Comparison of ENCODE assay signal across 12 cellular contexts in genomic region chr1:95916616-95917015, GRCh38.
DNase-seq lines count a peak whose midpoint lies in the region; ATAC-seq, FAIRE-seq and TF ChIP-seq lines count a peak whose summit lies in the region.
"Had no signal": no experiment of that assay in that cellular context is flagged by ENCODE, and none has a peak within 500 bp of the region (broad histone marks: within the 10 kb centered on the region; RNA-seq: fewer than 3 reads in every experiment).

No MANE protein-coding gene starts in this region.

- H3K4me1 ChIP-seq in H9 (ENCODE audit: insufficient read depth, low read length) (no peaks in the 10 kb centered on the region), H1 (replicated peaks in 1 of 4; ENCODE audit: control insufficient read depth in 3 of 4, insufficient read depth in 4 of 4, low read length in 3 of 4) (no peaks in the 10 kb centered on the region), neural progenitor cell (no peaks in the 10 kb centered on the region)

- H4K5ac ChIP-seq in H9 (ENCODE audit: insufficient read length, low read depth, low read length), result no peak overlapping the region
- no peak overlapping the region for H4K5ac ChIP-seq in H1 (ENCODE audit: insufficient read length, low read depth, low read length)

- ATAC-seq in GM21447 (IDR thresholded peaks at IDR 0.05; ENCODE audit: unreplicated experiment) (no peak), GM21619 (IDR thresholded peaks at IDR 0.05; ENCODE audit: unreplicated experiment) (no peak)
- ATAC-seq: mucosa of descending colon had no signal

- peak; percentile 90 to 93 for TF ChIP-seq RAD21 in H1 (IDR thresholded peaks at IDR 0.05 in 1 of 2, conservative IDR thresholded peaks at IDR 0.05 in 1 of 2; ENCODE audit: low read depth in 2 of 2, low read length in 2 of 2)

- no peak overlapping the region for H3K4me2 ChIP-seq in H9 (ENCODE audit: insufficient read depth, insufficient read length, low read length)
- H3K4me2 ChIP-seq in H1 (ENCODE audit: insufficient read depth in 1 of 2, low read depth in 2 of 2, low read length in 2 of 2), result no peak overlapping the region
- no peak overlapping the region for H3K4me2 ChIP-seq in neural progenitor cell

- H3K14ac ChIP-seq in H9 (ENCODE audit: insufficient read depth, low read length) (no peak overlapping the region), H1 (ENCODE audit: insufficient read length) (no peak overlapping the region)

- H2BK120ac ChIP-seq in H9 (ENCODE audit: low read depth, low read length, poor library complexity, severe bottlenecking) (no peak overlapping the region), H1 (replicated peaks; ENCODE audit: low read depth, low read length) (no peak overlapping the region)

- H2BK15ac ChIP-seq in H9 (ENCODE audit: low read depth, low read length) (no peak overlapping the region), H1 (ENCODE audit: low read length) (no peak overlapping the region)

- H3K4me3 Mint-ChIP-seq in H9 (no peak overlapping the region), neural progenitor cell (no peak overlapping the region)
- H3K4me3 Mint-ChIP-seq: activated B cell treated with CpG ODN at 0.5 μM for 24 hours had no signal

- H3K56ac ChIP-seq in H9 (ENCODE audit: insufficient read length, low read depth, low read length) (no peak overlapping the region), H1 (replicated peaks; ENCODE audit: insufficient read length, low read depth, low read length) (no peak overlapping the region)

- no CpG with 5 or more reads among the region's 1 CpG for WGBS in H9 (ENCODE audit: extremely low coverage, insufficient read length, low lambda C conversion rate)
- WGBS in H1 (ENCODE audit: extremely low coverage in 1 of 2, insufficient coverage in 1 of 2, insufficient read length in 1 of 2, insufficient replicate concordance in 2 of 2, low coverage in 1 of 2, low lambda C conversion rate in 2 of 2, missing lambda C conversion rate in 1 of 2), 2 experiments, result 30% methylated on average over 1 of the region's 1 CpG; no CpG with 5 or more reads in 1 of the 2 experiments

- H2BK5ac ChIP-seq in H9 (ENCODE audit: insufficient read length, low read length) (no peak overlapping the region), H1 (ENCODE audit: low read depth, low read length) (no peak overlapping the region)

- H3K36me3 Mint-ChIP-seq in H9 (ENCODE audit: insufficient read depth in 1 of 3, low read depth in 3 of 3) (peaks cover 6 to 26% (median 7%) of the 10 kb centered on the region in 3 experiments), neural progenitor cell (no peaks in the 10 kb centered on the region)

- H3K27me3 ChIP-seq in H9 (ENCODE audit: insufficient read depth, low read length) (no peaks in the 10 kb centered on the region), H1 (replicated peaks in 1 of 4; ENCODE audit: control insufficient read depth in 3 of 4, extremely low read depth in 1 of 4, insufficient read depth in 3 of 4, low read length in 3 of 4) (no peaks in the 10 kb centered on the region), neural progenitor cell (no peaks in the 10 kb centered on the region)

- H3K9me3 ChIP-seq in H9 (ENCODE audit: control insufficient read depth, low read depth, low read length) (no peaks in the 10 kb centered on the region), H1 (ENCODE audit: insufficient read depth in 2 of 2, low read depth in 1 of 2, low read length in 1 of 2) (peaks cover 5 to 10% of the 10 kb centered on the region in 2 experiments; a peak in 2 of 4 replicates), neural progenitor cell (ENCODE audit: low read depth) (no peaks in the 10 kb centered on the region)

- TF ChIP-seq CTCF in H9 (conservative IDR thresholded peaks at IDR 0.05) (peak; percentile 77), H1 (IDR thresholded peaks at IDR 0.05; ENCODE audit: control extremely low read depth in 1 of 3, insufficient read depth in 1 of 3, low read depth in 1 of 3, low read length in 3 of 3) (peak in 2 of 3 experiments; percentile 52 to 65; a peak in 3 of 4 replicates), neural progenitor cell (IDR thresholded peaks at IDR 0.05) (peak; percentile 64)

- H3K4me1 Mint-ChIP-seq in H9 (no peaks in the 10 kb centered on the region; a peak in 1 of 4 replicates), neural progenitor cell (no peaks in the 10 kb centered on the region)
- H3K4me1 Mint-ChIP-seq: activated B cell treated with CpG ODN at 0.5 μM for 24 hours had no signal

- no peak overlapping the region for H3K18ac ChIP-seq in H9 (ENCODE audit: insufficient read length, low read depth, low read length)
- H3K18ac ChIP-seq in H1 (ENCODE audit: extremely low read depth, low read length), result no peak overlapping the region

- H2BK20ac ChIP-seq in H9 (ENCODE audit: low read depth, low read length, poor library complexity, severe bottlenecking) (no peak overlapping the region), H1 (ENCODE audit: low read length) (no peak overlapping the region)

- H4K8ac ChIP-seq in H9 (replicated peaks; ENCODE audit: insufficient read length, low read depth, low read length), result no peak overlapping the region
- no peak overlapping the region for H4K8ac ChIP-seq in H1 (ENCODE audit: extremely low read depth, insufficient read depth, low read length)

- H2AFZ ChIP-seq in H9 (ENCODE audit: low read length) (no peak overlapping the region), H1 (ENCODE audit: low read length) (no peak overlapping the region), neural progenitor cell (replicated peaks) (no peak overlapping the region)

- H3K4ac ChIP-seq in H9 (ENCODE audit: low read depth, low read length) (no peak overlapping the region), H1 (replicated peaks; ENCODE audit: insufficient read length, low read depth, low read length) (no peak overlapping the region)

- no peak overlapping the region for H3K23ac ChIP-seq in H9 (ENCODE audit: insufficient read length, low read depth, low read length)
- H3K23ac ChIP-seq in H1 (ENCODE audit: insufficient read length), result no peak overlapping the region

- H3K27me3 Mint-ChIP-seq in H9 (ENCODE audit: low read depth) (no peaks in the 10 kb centered on the region), neural progenitor cell (ENCODE audit: insufficient read depth, low read depth) (peaks cover 2% of the 10 kb centered on the region)
- H3K27me3 Mint-ChIP-seq: activated B cell treated with CpG ODN at 0.5 μM for 24 hours had no signal

- H3K36me3 ChIP-seq in H1 (ENCODE audit: control insufficient read depth in 2 of 4, insufficient read depth in 4 of 4, low read length in 3 of 4) (no peaks in the 10 kb centered on the region), neural progenitor cell (no peaks in the 10 kb centered on the region)
- H3K36me3 ChIP-seq: thoracic aorta had no signal

- H3K79me2 ChIP-seq in H9 (ENCODE audit: insufficient read depth, low read length) (no peaks in the 10 kb centered on the region), H1 (ENCODE audit: control insufficient read depth in 1 of 2, insufficient read depth in 2 of 2, low read length in 2 of 2) (no peaks in the 10 kb centered on the region), neural progenitor cell (ENCODE audit: low read depth) (no peaks in the 10 kb centered on the region)

- H2AK5ac ChIP-seq in H9 (ENCODE audit: insufficient read length, low read length) (no peak overlapping the region), H1 (ENCODE audit: low read depth, low read length) (no peak overlapping the region)

- no peak for DNase-seq in H9
- DNase-seq in NCI-H748 (lab: John Stamatoyannopoulos, UW; ENCODE audit: unreplicated experiment), result peak; percentile 52
- DNase-seq in H1 (ENCODE audit: low read depth in 1 of 2, low spot score in 2 of 2), result no peak
- peak; percentile 40 for DNase-seq in neural progenitor cell (ENCODE audit: low spot score)
- DNase-seq in COLO829 (ENCODE audit: low spot score), result no peak
- DNase-seq: activated B cell treated with CpG ODN at 0.5 μM for 24 hours, activated gamma-delta T cell treated with Interleukin-2 at 50 U/mL for 16 hours, mucosa of descending colon, NCI-H774 had no signal

- H3K4me3 ChIP-seq in H1 (ENCODE audit: extremely low read depth in 1 of 4, insufficient read depth in 2 of 4, low read depth in 3 of 4, low read length in 4 of 4) (no peak overlapping the region), neural progenitor cell (no peak overlapping the region)
- H3K4me3 ChIP-seq: mucosa of descending colon, thoracic aorta had no signal

- H3T11ph ChIP-seq in H9 (ENCODE audit: low read length), result no peak overlapping the region

- H3K79me1 ChIP-seq in H9 (ENCODE audit: insufficient read depth, low read depth, low read length, poor library complexity, severe bottlenecking) (no peaks in the 10 kb centered on the region), H1 (ENCODE audit: low read depth, low read length) (no peaks in the 10 kb centered on the region)

- H3K27ac ChIP-seq in H9 (ENCODE audit: insufficient read length, low read depth, low read length) (no peak overlapping the region), H1 (ENCODE audit: low read depth, low read length) (no peak overlapping the region), neural progenitor cell (no peak overlapping the region)
- H3K27ac ChIP-seq: thoracic aorta had no signal

- H4K20me1 ChIP-seq in H9 (ENCODE audit: control insufficient read depth, insufficient read depth, insufficient read length) (no peaks in the 10 kb centered on the region), H1 (replicated peaks in 1 of 2; ENCODE audit: control insufficient read depth in 1 of 2, insufficient read depth in 2 of 2, low read length in 2 of 2) (no peaks in the 10 kb centered on the region), neural progenitor cell (ENCODE audit: low read depth) (no peaks in the 10 kb centered on the region)

- H3K9ac ChIP-seq in H9 (ENCODE audit: extremely low read depth, insufficient read length, low read length), result no peak overlapping the region
- H3K9ac ChIP-seq in H1 (replicated peaks in 1 of 4; ENCODE audit: extremely low read depth in 1 of 4, low read depth in 3 of 4, low read length in 3 of 4), result no peak overlapping the region
- no peak overlapping the region for H3K9ac ChIP-seq in neural progenitor cell

- FAIRE-seq in H1 (lab: Jason Lieb, UNC), result peak; percentile 75

- TF ChIP-seq EP300 in H1 (IDR thresholded peaks at IDR 0.05; ENCODE audit: borderline replicate concordance in 1 of 2, low read depth in 2 of 2, low read length in 2 of 2), result no peak

- H3K23me2 ChIP-seq in H9 (ENCODE audit: insufficient read length, low read depth, low read length, poor library complexity, severe bottlenecking), result no peaks in the 10 kb centered on the region
- H3K23me2 ChIP-seq in H1 (ENCODE audit: low read depth, low read length), result no peaks in the 10 kb centered on the region

- peaks cover 24 to 26% of the 10 kb centered on the region in 2 experiments for H3K9me3 Mint-ChIP-seq in H9
- H3K9me3 Mint-ChIP-seq in neural progenitor cell, result peaks cover 6% of the 10 kb centered on the region

- no peak overlapping the region for H4K91ac ChIP-seq in H9 (ENCODE audit: insufficient read length, low read depth, low read length)
- H4K91ac ChIP-seq in H1 (replicated peaks; ENCODE audit: insufficient read length, low read length), result no peak overlapping the region

- no peaks in the 10 kb centered on the region for H3F3A ChIP-seq in neural progenitor cell (ENCODE audit: low read depth)

- TF ChIP-seq POLR2A in H1 (IDR thresholded peaks at IDR 0.05; ENCODE audit: control extremely low read depth in 1 of 2, low read depth in 2 of 2, low read length in 2 of 2), result no peak

- POLR2A ChIA-PET in H1 (lab: Charles Lee; ENCODE audit: partially characterized antibody), result no interaction called here

- CTCF ChIA-PET in H1 (lab: Charles Lee; ENCODE audit: partially characterized antibody), result interaction anchor here (0.6 to 0.7 kb wide), 2 partner anchors 320 to 610 kb away, joined by 3 read pairs; no protein-coding TSS in a partner anchor

- H3K27ac Mint-ChIP-seq in H9 (no peak overlapping the region), neural progenitor cell (no peak overlapping the region)
- H3K27ac Mint-ChIP-seq: activated B cell treated with CpG ODN at 0.5 μM for 24 hours had no signal

- H2BK12ac ChIP-seq in H9 (ENCODE audit: insufficient read length, low read depth, low read length), result no peak overlapping the region
- H2BK12ac ChIP-seq in H1 (ENCODE audit: low read depth, low read length), result no peak overlapping the region

Comparison
In these comparisons a context has a peak if more than half of its experiments do, and no peak if none do; other contexts are left out.
1. DNase-seq: peak in NCI-H748 (single experiment) and neural progenitor cell (single experiment); none in H9 (single experiment), H1 (0 of 2) and COLO829 (single experiment).
2. Peak in every context shown above with its lines, with median percentiles within 50 percentile points of each other: CTCF ChIP-seq.